2 cellular contexts compared by ENCODE assay signal in the genomic region with DNA sequence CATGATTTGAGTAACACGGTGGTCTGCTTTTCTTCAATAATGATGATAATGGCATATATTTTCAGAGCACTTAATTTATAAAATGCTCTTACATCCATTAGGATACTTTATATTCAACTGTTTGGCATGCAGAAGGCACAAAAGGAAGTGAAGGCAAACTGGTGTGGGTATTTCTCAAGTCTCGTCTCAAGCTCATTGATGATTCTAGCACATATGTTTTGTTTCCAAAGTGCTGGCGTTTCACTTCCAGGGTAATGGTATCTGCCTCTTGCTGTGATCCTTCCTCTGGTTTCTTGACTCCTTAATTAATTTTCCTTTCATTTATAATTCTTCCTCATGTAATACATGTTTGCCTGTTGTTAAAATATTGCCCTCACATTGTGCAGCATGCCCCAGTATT.
TF ChIP-seq lines count a peak whose summit lies in the region.

No MANE protein-coding gene starts in this region.

TF ChIP-seq in endothelial cell of umbilical vein, 7 proteins besides CTCF, POLR2A, EP300 and RAD21 (continued from another document):
- TF ChIP-seq GATA2 (IDR thresholded peaks at IDR 0.05; ENCODE audit: insufficient read depth, insufficient read length, low read depth, low read length) = no peak

TF ChIP-seq in HEK293T, 16 proteins besides CTCF, POLR2A, EP300 and RAD21 (continued from another document):
- TF ChIP-seq PKNOX1 (IDR thresholded peaks at IDR 0.05) (no peak), LEF1 (IDR thresholded peaks at IDR 0.05; ENCODE audit: borderline replicate concordance) (no peak), FOXA1 (IDR thresholded peaks at IDR 0.05) (no peak), NFRKB (IDR thresholded peaks at IDR 0.05) (no peak), BHLHE40 (IDR thresholded peaks at IDR 0.05; ENCODE audit: borderline replicate concordance) (no peak), ZNF384 (IDR thresholded peaks at IDR 0.05) (no peak), L3MBTL2 (conservative IDR thresholded peaks at IDR 0.05) (no peak)
